1 cellular context compared by ENCODE assay signal in genomic region chr2:178530625-178531142, GRCh38.
TF ChIP-seq lines count a peak whose summit lies in the region.

No MANE protein-coding gene starts in this region.

TF ChIP-seq in GM12878, 131 proteins besides CTCF, POLR2A, EP300 and RAD21 (continued from another document and continues in another):
- TF ChIP-seq PAX5 (IDR thresholded peaks at IDR 0.05; ENCODE audit: borderline replicate concordance, low read depth, low read length) (peak; percentile 96), CEBPZ (IDR thresholded peaks at IDR 0.05; ENCODE audit: low read depth, low read length) (no peak), GABPA (IDR thresholded peaks at IDR 0.05; ENCODE audit: low read depth) (peak; percentile 50; the same call in 1 of the 2 replicates), STAT1 (conservative IDR thresholded peaks at IDR 0.05) (no peak), RCOR1 (conservative IDR thresholded peaks at IDR 0.05; ENCODE audit: low read depth, low read length) (peak; percentile 88; the same call in 1 of the 2 replicates), FOXK2 (IDR thresholded peaks at IDR 0.05) (no peak), ATF2 (IDR thresholded peaks at IDR 0.05; ENCODE audit: low read length) (peak; percentile 97), PAX8 (IDR thresholded peaks at IDR 0.05) (no peak), SUPT20H (IDR thresholded peaks at IDR 0.05; ENCODE audit: borderline replicate concordance, control insufficient read depth, low read depth, low read length) (no peak), CEBPB (IDR thresholded peaks at IDR 0.05; ENCODE audit: borderline replicate concordance in 1 of 2, low read depth in 2 of 2, low read length in 2 of 2) (peak; percentile 64; a peak in 3 of 4 replicates), MTA3 (IDR thresholded peaks at IDR 0.05; ENCODE audit: borderline replicate concordance, low read length) (peak; percentile 95; the same call in 1 of the 2 replicates), MAX (IDR thresholded peaks at IDR 0.05; ENCODE audit: low read depth, low read length) (no peak), NFXL1 (IDR thresholded peaks at IDR 0.05; ENCODE audit: borderline replicate concordance) (no peak), NR2F1 (conservative IDR thresholded peaks at IDR 0.05) (peak; percentile 100), TARDBP (IDR thresholded peaks at IDR 0.05; ENCODE audit: borderline replicate concordance) (no peak), IRF5 (IDR thresholded peaks at IDR 0.05; ENCODE audit: borderline replicate concordance) (peak; percentile 70; the same call in 1 of the 2 replicates), BACH1 (IDR thresholded peaks at IDR 0.05; ENCODE audit: borderline replicate concordance) (peak; percentile 72; the same call in 1 of the 2 replicates), BCL11A (IDR thresholded peaks at IDR 0.05; ENCODE audit: low read depth, low read length) (peak; percentile 87), TCF12 (IDR thresholded peaks at IDR 0.05; ENCODE audit: low read depth, low read length) (peak; percentile 56; the same call in 1 of the 2 replicates), SMAD1 (IDR thresholded peaks at IDR 0.05; ENCODE audit: low read depth, partially characterized antibody) (peak; percentile 86), ZBTB11 (CRISPR knock-in tag; IDR thresholded peaks at IDR 0.05) (no peak), ZZZ3 (IDR thresholded peaks at IDR 0.05; ENCODE audit: control insufficient read depth, insufficient read length, low read depth) (no peak), MXI1 (IDR thresholded peaks at IDR 0.05; ENCODE audit: low read depth, low read length) (peak; percentile 55; the same call in 1 of the 2 replicates), MTA2 (IDR thresholded peaks at IDR 0.05; ENCODE audit: low read depth) (peak; percentile 97), STAT3 (IDR thresholded peaks at IDR 0.05; ENCODE audit: low read depth, low read length) (peak; percentile 89; the same call in 1 of the 2 replicates), HSF1 (IDR thresholded peaks at IDR 0.05; ENCODE audit: low read depth, low read length) (peak; percentile 94), ZBTB4 (CRISPR knock-in tag; IDR thresholded peaks at IDR 0.05) (no peak), RELA (IDR thresholded peaks at IDR 0.05; ENCODE audit: borderline replicate concordance, partially characterized antibody) (no peak), EZH2 (IDR thresholded peaks at IDR 0.05; ENCODE audit: borderline replicate concordance, control insufficient read depth, low read depth, low read length) (no peak), NBN (IDR thresholded peaks at IDR 0.05) (peak; percentile 99), POLR2AphosphoS2 (IDR thresholded peaks at IDR 0.05; ENCODE audit: low read depth, low read length) (no peak), ASH2L (IDR thresholded peaks at IDR 0.05; ENCODE audit: borderline replicate concordance, low read depth) (no peak), SREBF2 (IDR thresholded peaks at IDR 0.05; ENCODE audit: low read length) (no peak), BCL3 (IDR thresholded peaks at IDR 0.05; ENCODE audit: borderline replicate concordance, insufficient read depth, low read depth, low read length, poor library complexity, severe bottlenecking) (peak; percentile 94), E2F4 (IDR thresholded peaks at IDR 0.05; ENCODE audit: low read depth, low read length) (no peak), PRDM15 (CRISPR knock-in tag; IDR thresholded peaks at IDR 0.05) (no peak), DPF2 (IDR thresholded peaks at IDR 0.05) (peak; percentile 84; the same call in 1 of the 2 replicates), ZNF217 (IDR thresholded peaks at IDR 0.05) (peak; percentile 88; the same call in 1 of the 2 replicates)
